ENCODE assay signal across 25 cellular contexts in genomic region chr4:111636961-111637556, GRCh38.
"Had no signal": no experiment of that assay in that cellular context is flagged by ENCODE, and none has a peak within 500 bp of the region (broad histone marks: within the 10 kb centered on the region; RNA-seq: fewer than 3 reads in every experiment).

No MANE protein-coding gene starts in this region.

- H3K27me3 ChIP-seq: neural progenitor cell, tibial nerve, upper lobe of right lung, uterus had no signal

- H3K9me3 Mint-ChIP-seq: mesothelial cell of epicardium; naive B cell; nephron; neural progenitor cell; stimulated activated naive B cell treated with anti-CD40 and anti-IgM and Interleukin-4, amounts not matched to agents 10 μg/mL and 1 μg/mL and 100 μg/mL, for 72 hours; stimulated activated naive CD8-positive, alpha-beta T cell treated with anti-CD3 and anti-CD28 coated beads, Interleukin-15, Interleukin-2, amounts not matched to agents 100 ng/mL and 50 ng/mL, for 24 hours had no signal

- H2AFZ ChIP-seq: neural progenitor cell had no signal

- H3K4me3 ChIP-seq: coronary artery, mucosa of descending colon, neural progenitor cell, psoas muscle, skin epidermis, thoracic aorta, tibial nerve, upper lobe of right lung, uterus had no signal

- H3K9ac ChIP-seq: neural progenitor cell had no signal

- H3K27me3 Mint-ChIP-seq: stimulated activated naive CD8-positive, alpha-beta T cell treated with anti-CD3 and anti-CD28 coated beads, Interleukin-15, Interleukin-2, amounts not matched to agents 100 ng/mL and 50 ng/mL, for 24 hours had no signal

- H3K4me1 ChIP-seq: neural progenitor cell, psoas muscle, upper lobe of right lung, uterus had no signal

- ATAC-seq: mucosa of descending colon; psoas muscle; right cardiac atrium; stimulated activated naive B cell treated with anti-CD40 and anti-IgM and Interleukin-4, amounts not matched to agents 10 μg/mL and 1 μg/mL and 100 μg/mL, for 72 hours; upper lobe of right lung had no signal

- H3K27ac ChIP-seq: coronary artery, neural progenitor cell, psoas muscle, skin epidermis, thoracic aorta, tibial nerve, upper lobe of right lung, uterus had no signal

- H3K36me3 Mint-ChIP-seq: mesothelial cell of epicardium; naive B cell; neural progenitor cell; stimulated activated naive B cell treated with anti-CD40 and anti-IgM and Interleukin-4, amounts not matched to agents 10 μg/mL and 1 μg/mL and 100 μg/mL, for 72 hours had no signal

- H3K4me2 ChIP-seq: neural progenitor cell had no signal

- H3K27ac Mint-ChIP-seq: mesothelial cell of epicardium; naive B cell; nephron; neural progenitor cell; stimulated activated naive B cell treated with anti-CD40 and anti-IgM and Interleukin-4, amounts not matched to agents 10 μg/mL and 1 μg/mL and 100 μg/mL, for 72 hours; stimulated activated naive CD8-positive, alpha-beta T cell treated with anti-CD3 and anti-CD28 coated beads, Interleukin-15, Interleukin-2, amounts not matched to agents 100 ng/mL and 50 ng/mL, for 24 hours had no signal

- H3K4me3 Mint-ChIP-seq: mesothelial cell of epicardium; naive B cell; nephron; neural progenitor cell; stimulated activated naive B cell treated with anti-CD40 and anti-IgM and Interleukin-4, amounts not matched to agents 10 μg/mL and 1 μg/mL and 100 μg/mL, for 72 hours; stimulated activated naive CD8-positive, alpha-beta T cell treated with anti-CD3 and anti-CD28 coated beads, Interleukin-15, Interleukin-2, amounts not matched to agents 100 ng/mL and 50 ng/mL, for 24 hours had no signal

- H3K4me1 Mint-ChIP-seq: naive B cell; stimulated activated naive B cell treated with anti-CD40 and anti-IgM and Interleukin-4, amounts not matched to agents 10 μg/mL and 1 μg/mL and 100 μg/mL, for 72 hours had no signal

- FAIRE-seq: endothelial cell of umbilical vein, frontal cortex, keratinocyte had no signal

- H3K36me3 ChIP-seq: neural progenitor cell, thoracic aorta, tibial nerve, upper lobe of right lung, uterus had no signal

- H3K9me3 ChIP-seq: mucosa of descending colon, psoas muscle, thoracic aorta, tibial nerve, upper lobe of right lung, uterus had no signal

- DNase-seq: dermis blood vessel endothelial cell; effector memory CD4-positive, alpha-beta T cell; erythroblast; head of caudate nucleus; mesenchymal stem cell; mucosa of descending colon; naive B cell; psoas muscle; right cardiac atrium; stimulated activated CD4-positive, alpha-beta T cell treated with anti-CD3 and anti-CD28 coated beads, Interleukin-15, amount 100 ng/mL, for 24 hours; stimulated activated CD4-positive, alpha-beta T cell treated with anti-CD3 and anti-CD28 coated beads, Interleukin-2, amount 100 ng/mL, for 48 hours; stimulated activated naive B cell treated with anti-CD40 and anti-IgM and Interleukin-4, amounts not matched to agents 10 μg/mL and 1 μg/mL and 100 μg/mL, for 72 hours; upper lobe of right lung; uterus had no signal
